Comparison of ENCODE assay signal across 17 cellular contexts in the genomic region with DNA sequence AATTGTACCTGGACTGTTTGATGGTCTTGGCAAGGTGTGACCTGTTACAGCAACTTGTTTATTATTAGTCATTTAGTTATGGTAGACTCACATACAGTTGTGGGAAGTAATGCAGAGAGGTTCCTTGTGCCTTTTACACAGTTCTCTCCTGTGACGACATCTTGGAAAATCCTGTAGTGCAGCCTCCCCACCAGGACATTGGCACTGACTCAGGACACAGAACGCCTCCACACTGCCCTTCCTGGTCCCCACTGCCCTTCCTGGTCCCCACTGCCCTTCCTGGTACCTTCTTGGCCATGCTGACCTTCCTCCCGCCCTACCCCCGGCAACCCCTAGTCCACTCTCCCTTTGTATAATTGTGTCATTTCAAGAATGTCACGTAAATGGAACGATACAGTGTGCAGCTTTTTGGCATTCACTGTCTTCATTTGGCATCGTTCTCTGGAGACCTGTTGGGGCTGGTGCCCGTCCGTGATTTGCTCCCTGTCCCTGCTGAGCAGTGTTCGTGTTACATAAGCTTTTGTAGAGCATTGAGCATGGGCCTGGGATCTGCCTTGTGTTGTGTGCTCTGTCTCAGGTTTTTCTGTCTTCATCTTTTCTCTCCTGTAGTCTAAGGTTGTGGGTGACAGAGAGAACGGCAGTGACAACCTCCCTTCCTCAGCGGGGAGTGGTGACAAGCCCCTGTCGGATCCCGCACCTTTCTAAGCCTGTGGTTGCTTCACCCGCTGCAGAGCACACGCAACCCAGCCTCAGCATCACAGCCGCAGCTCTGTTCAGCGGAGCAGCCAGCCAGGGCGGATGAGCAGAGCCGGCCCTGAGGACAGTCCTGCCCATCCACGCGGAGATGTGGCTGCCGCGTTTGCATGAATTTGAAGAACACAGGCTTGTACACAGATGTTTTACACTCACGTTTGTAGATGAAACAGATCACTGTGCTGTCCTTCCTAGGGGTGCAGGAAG. TPM values are rescaled to one million over a fixed set of nuclear protein-coding genes. Genes with fewer than 3 reads are reported as not detected.
DNase-seq lines count a peak whose midpoint lies in the region; TF ChIP-seq lines count a peak whose summit lies in the region.
"Had no signal": no experiment of that assay in that cellular context is flagged by ENCODE, and none has a peak within 500 bp of the region (broad histone marks: within the 10 kb centered on the region; RNA-seq: fewer than 3 reads in every experiment).

No MANE protein-coding gene starts in this region.

- H3K27ac Mint-ChIP-seq in Caco-2 (ENCODE audit: unreplicated experiment): peak overlapping the region; percentile 5
- H3K27ac Mint-ChIP-seq: activated CD4-positive, alpha-beta T cell treated with anti-CD3 and anti-CD28 coated beads, Interleukin-2, amount 10 ng/mL, durations not matched to agents 7 days and 5 days; activated naive CD8-positive, alpha-beta T cell treated with anti-CD3 and anti-CD28 coated beads for 36 hours; memory B cell had no signal

- BruUV-seq in Caco-2 (replicated peaks; lab: Mats Ljungman, UMichigan): no TSS peak

- intact Hi-C loops in Caco-2 (cut with micrococcal nuclease; ENCODE audit: unreplicated experiment): loop anchor here (10.0 kb wide), 2 partner anchors 175 to 265 kb away; partner anchors contain the start of genes GMEB2 and TCEA2
- intact Hi-C loops in prostate gland (cut with DNase I): loop anchor here (10.0 kb wide), 1 partner anchor 175 kb away; the partner anchor contains the start of gene TCEA2

- CTCF ChIA-PET in Caco-2 (lab: Charles Lee) (no interaction called here), RWPE1 (lab: Yijun Ruan, JAX) (interaction anchor here (0.6 to 1.3 kb wide), 3 partner anchors 8 to 352 kb away, joined by 3 read pairs; partner anchors contain the start of gene PTK6)

- peaks cover 18% of the 10 kb centered on the region for H3K4me1 ChIP-seq in Caco-2
- peaks cover 15% of the 10 kb centered on the region for H3K4me1 ChIP-seq in prostate gland (replicated peaks)

- TF ChIP-seq POLR2A in prostate gland (IDR thresholded peaks at IDR 0.05): no peak

- no peaks in the 10 kb centered on the region for H3K9me3 ChIP-seq in Caco-2
- H3K9me3 ChIP-seq in prostate gland: no peaks in the 10 kb centered on the region

- no peak overlapping the region for H3K4me3 Mint-ChIP-seq in Caco-2 (ENCODE audit: unreplicated experiment)
- H3K4me3 Mint-ChIP-seq: activated CD4-positive, alpha-beta T cell treated with anti-CD3 and anti-CD28 coated beads, Interleukin-2, amount 10 ng/mL, durations not matched to agents 7 days and 5 days; activated naive CD8-positive, alpha-beta T cell treated with anti-CD3 and anti-CD28 coated beads for 36 hours; memory B cell had no signal

- H3K36me3 ChIP-seq in Caco-2 (ENCODE audit: control insufficient read depth, insufficient read depth, low read length) (peaks cover 20% of the 10 kb centered on the region), prostate gland (no peaks in the 10 kb centered on the region)

- no peak for TF ChIP-seq CTCF in Caco-2 (IDR thresholded peaks at IDR 0.05; ENCODE audit: insufficient read depth in 1 of 2, low read depth in 1 of 2, low read length in 1 of 2, severe bottlenecking in 1 of 2, unreplicated experiment in 1 of 2)
- TF ChIP-seq CTCF in RWPE1 (conservative IDR thresholded peaks at IDR 0.05; ENCODE audit: low read depth): no peak
- TF ChIP-seq CTCF in epithelial cell of esophagus (IDR thresholded peaks at IDR 0.05; ENCODE audit: insufficient read depth, low read depth, low read length, missing control alignments): no peak
- peak in 1 of 4 experiments; percentile 6 for TF ChIP-seq CTCF in prostate gland (IDR thresholded peaks at IDR 0.05)

- no peaks in the 10 kb centered on the region for H3K27me3 ChIP-seq in Caco-2 (replicated peaks; ENCODE audit: control insufficient read depth, insufficient read depth, low read length)
- no peaks in the 10 kb centered on the region for H3K27me3 ChIP-seq in prostate gland (replicated peaks; ENCODE audit: insufficient read depth)

- H3K27ac ChIP-seq in RWPE1: peak overlapping the region; percentile 77
- H3K27ac ChIP-seq in prostate gland: peak overlapping the region; percentile 71 to 87

- H3K27me3 Mint-ChIP-seq in Caco-2 (ENCODE audit: insufficient read depth, unreplicated experiment): no peaks in the 10 kb centered on the region
- H3K27me3 Mint-ChIP-seq: activated CD4-positive, alpha-beta T cell treated with anti-CD3 and anti-CD28 coated beads, Interleukin-2, amount 10 ng/mL, durations not matched to agents 7 days and 5 days; activated naive CD8-positive, alpha-beta T cell treated with anti-CD3 and anti-CD28 coated beads for 36 hours; memory B cell had no signal

- DNase-seq in Caco-2 (no peak), RWPE1 (ENCODE audit: low spot score) (peak; percentile 46), epithelial cell of esophagus (ENCODE audit: low read depth) (peak; percentile 94), prostate gland (ENCODE audit: low spot score) (peak; percentile 62), NCI-H1048 (lab: John Stamatoyannopoulos, UW) (no peak), COR-L47 (lab: John Stamatoyannopoulos, UW) (no peak)
- no peak for DNase-seq in activated CD8-positive, alpha-beta memory T cell treated with anti-CD3 and anti-CD28 coated beads, Interleukin-2, amount 50 U/mL, for 48 hours
- DNase-seq: activated CD4-positive, alpha-beta T cell treated with anti-CD3 and anti-CD28 coated beads, Interleukin-2, amount 10 ng/mL, durations not matched to agents 7 days and 5 days; activated naive CD8-positive, alpha-beta T cell treated with anti-CD3 and anti-CD28 coated beads for 36 hours; activated T-cell treated with anti-CD3 and anti-CD28 coated beads, Interleukin-2, amount 50 U/mL, for 1 hour; central memory CD4-positive, alpha-beta T cell; DMS 273 treated with DMSO at 0.1 percent for 48 hours; NCI-H2081 treated with DMSO at 0.1 percent for 48 hours; NCI-H524 had no signal

- no peaks in the 10 kb centered on the region for H3K9me3 Mint-ChIP-seq in Caco-2 (ENCODE audit: unreplicated experiment)
- H3K9me3 Mint-ChIP-seq: activated CD4-positive, alpha-beta T cell treated with anti-CD3 and anti-CD28 coated beads, Interleukin-2, amount 10 ng/mL, durations not matched to agents 7 days and 5 days; activated naive CD8-positive, alpha-beta T cell treated with anti-CD3 and anti-CD28 coated beads for 36 hours; memory B cell had no signal

- POLR2A ChIA-PET in Caco-2 (lab: Charles Lee) (no interaction called here), RWPE1 (lab: Yijun Ruan, JAX; ENCODE audit: low non-redundant PET) (no interaction called here)

- H3K4me1 Mint-ChIP-seq in Caco-2 (ENCODE audit: low read depth, unreplicated experiment): no peaks in the 10 kb centered on the region

- H3K4me3 ChIP-seq in Caco-2 (ENCODE audit: low read depth, low read length) (no peak overlapping the region), epithelial cell of esophagus (ENCODE audit: low read length) (no peak overlapping the region), prostate gland (no peak overlapping the region)

- peaks cover 86% of the 10 kb centered on the region for H3K36me3 Mint-ChIP-seq in Caco-2 (ENCODE audit: insufficient read depth, unreplicated experiment)

- 65% methylated on average over 25 of the region's 25 CpGs for WGBS in prostate gland

RNA-seq across cellular contexts. Expression of gene DNAJC5, which starts 5.4 kb away (rescaled TPM):
- total RNA-seq in Caco-2 (2022) (117 and 124 TPM in 2 replicates), prostate gland (10 to 100 TPM; 44.4 to 66.6 TPM)

RNA-seq across cellular contexts. Expression of gene TPD52L2, which starts 24.5 kb away (rescaled TPM):
- total RNA-seq in Caco-2 (2022): 286 and 293 TPM in 2 replicates
- 100 to 1,000 TPM; 105 to 127 TPM for total RNA-seq in prostate gland

RNA-seq across cellular contexts. Expression of gene ABHD16B, which starts 28.2 kb away (rescaled TPM):
- total RNA-seq in Caco-2 (2022) (0.27 TPM in 1 of 2 replicates, not detected in the other), prostate gland (1 to 10 TPM in 1 of 2 donors, not detected in 1; 1.6 TPM)
- total RNA-seq: activated CD4-positive, alpha-beta T cell treated with anti-CD3 and anti-CD28 coated beads, Interleukin-2, amount 10 ng/mL, durations not matched to agents 7 days and 5 days; activated naive CD8-positive, alpha-beta T cell treated with anti-CD3 and anti-CD28 coated beads for 36 hours; glomerular endothelial cell; right cardiac atrium had no signal

RNA-seq across cellular contexts. Expression of gene ZBTB46, which starts 58.5 kb away (rescaled TPM):
- total RNA-seq in Caco-2 (2022) (9.1 and 9.5 TPM in 2 replicates), prostate gland (10 to 100 TPM in 1 of 2 donors, 1 to 10 TPM in 1; 7.9 to 12.2 TPM)
- total RNA-seq: activated CD4-positive, alpha-beta T cell treated with anti-CD3 and anti-CD28 coated beads, Interleukin-2, amount 10 ng/mL, durations not matched to agents 7 days and 5 days had no signal

Comparison
In these comparisons a context has a peak if more than half of its experiments do, and no peak if none do; other contexts are left out.
1. DNase-seq: peak in RWPE1 (single experiment), epithelial cell of esophagus (single experiment) and prostate gland (single experiment); none in Caco-2 (0 of 2), NCI-H1048 (single experiment), activated CD8-positive, alpha-beta memory T cell treated with anti-CD3 and anti-CD28 coated beads, Interleukin-2, amount 50 U/mL, for 48 hours (single experiment) and COR-L47 (single experiment).